22 cellular contexts compared by ENCODE assay signal in genomic region chr2:191860760-191861466, GRCh38. TPM values are rescaled to one million over a fixed set of nuclear protein-coding genes. Genes with fewer than 3 reads are reported as not detected.
"Had no signal": no experiment of that assay in that cellular context is flagged by ENCODE, and none has a peak within 500 bp of the region (broad histone marks: within the 10 kb centered on the region; RNA-seq: fewer than 3 reads in every experiment).

No MANE protein-coding gene starts in this region.

- FAIRE-seq: endothelial cell of umbilical vein, islet of Langerhans, TTC549 had no signal

- H3K27ac Mint-ChIP-seq: activated CD4-positive, alpha-beta memory T cell treated with anti-CD3 and anti-CD28 coated beads for 36 hours; activated CD4-positive, alpha-beta T cell treated with anti-CD3 and anti-CD28 coated beads for 36 hours; activated naive CD8-positive, alpha-beta T cell treated with anti-CD3 and anti-CD28 coated beads for 36 hours; activated T-helper 17 cell treated with anti-CD3 and anti-CD28 coated beads, Interleukin-2, amount 50 U/mL, for 72 hours; dendritic cell treated with granulocyte-macrophage colony-stimulating factor and Interleukin-4, amounts not matched to agents 40 ng/mL and 50 ng/mL, for 4 days; T-helper 2 cell treated with Interferon-gamma antibody and Interleukin-4, amounts not matched to agents 5 μg/mL and 100 μg/mL, for 36 hours had no signal

- DNase-seq: activated CD4-positive, alpha-beta memory T cell treated with anti-CD3 and anti-CD28 coated beads for 36 hours; activated CD4-positive, alpha-beta T cell treated with anti-CD3 and anti-CD28 coated beads for 36 hours; activated naive CD4-positive, alpha-beta T cell; activated naive CD8-positive, alpha-beta T cell treated with anti-CD3 and anti-CD28 coated beads for 36 hours; effector memory CD4-positive, alpha-beta T cell; naive B cell; nucleus accumbens; stimulated activated CD4-positive, alpha-beta T cell treated with anti-CD3 and anti-CD28 coated beads, Interleukin-2, amount 100 ng/mL, for 24 hours; stimulated activated naive CD4-positive, alpha-beta T cell treated with Interleukin-2 at 50 U/mL for 16 hours had no signal

- H3K27me3 Mint-ChIP-seq: dendritic cell treated with granulocyte-macrophage colony-stimulating factor and Interleukin-4, amounts not matched to agents 40 ng/mL and 50 ng/mL, for 4 days had no signal

- H3K9me3 Mint-ChIP-seq: activated CD4-positive, alpha-beta memory T cell treated with anti-CD3 and anti-CD28 coated beads for 36 hours; activated naive CD8-positive, alpha-beta T cell treated with anti-CD3 and anti-CD28 coated beads for 36 hours; activated T-helper 17 cell treated with anti-CD3 and anti-CD28 coated beads, Interleukin-2, amount 50 U/mL, for 72 hours; dendritic cell treated with granulocyte-macrophage colony-stimulating factor and Interleukin-4, amounts not matched to agents 40 ng/mL and 50 ng/mL, for 4 days; T-helper 2 cell treated with Interferon-gamma antibody and Interleukin-4, amounts not matched to agents 5 μg/mL and 100 μg/mL, for 36 hours had no signal

- H3K4me1 Mint-ChIP-seq: activated CD4-positive, alpha-beta T cell treated with anti-CD3 and anti-CD28 coated beads for 36 hours; activated naive CD8-positive, alpha-beta T cell treated with anti-CD3 and anti-CD28 coated beads for 36 hours; activated T-helper 17 cell treated with anti-CD3 and anti-CD28 coated beads, Interleukin-2, amount 50 U/mL, for 72 hours; naive B cell had no signal

- H3K9me3 ChIP-seq: esophagus muscularis mucosa, gastroesophageal sphincter, vagina had no signal

- H3K27me3 ChIP-seq: cardiac muscle cell, esophagus muscularis mucosa, gastroesophageal sphincter, right atrium auricular region, tibial nerve, vagina had no signal

- H3K4me3 Mint-ChIP-seq: activated CD4-positive, alpha-beta memory T cell treated with anti-CD3 and anti-CD28 coated beads for 36 hours; activated CD4-positive, alpha-beta T cell treated with anti-CD3 and anti-CD28 coated beads for 36 hours; activated naive CD8-positive, alpha-beta T cell treated with anti-CD3 and anti-CD28 coated beads for 36 hours; activated T-helper 17 cell treated with anti-CD3 and anti-CD28 coated beads, Interleukin-2, amount 50 U/mL, for 72 hours; dendritic cell treated with granulocyte-macrophage colony-stimulating factor and Interleukin-4, amounts not matched to agents 40 ng/mL and 50 ng/mL, for 4 days; naive B cell; T-helper 2 cell treated with Interferon-gamma antibody and Interleukin-4, amounts not matched to agents 5 μg/mL and 100 μg/mL, for 36 hours had no signal

- H3K4me3 ChIP-seq: cardiac muscle cell, esophagus muscularis mucosa, gastroesophageal sphincter, lung, right atrium auricular region, tibial nerve, vagina had no signal

- H3K27ac ChIP-seq: cardiac muscle cell, esophagus muscularis mucosa, gastroesophageal sphincter, tibial nerve, vagina had no signal

- H3K36me3 Mint-ChIP-seq: activated CD4-positive, alpha-beta memory T cell treated with anti-CD3 and anti-CD28 coated beads for 36 hours; activated naive CD8-positive, alpha-beta T cell treated with anti-CD3 and anti-CD28 coated beads for 36 hours; naive B cell had no signal

- ATAC-seq: activated CD4-positive, alpha-beta T cell treated with anti-CD3 and anti-CD28 coated beads for 36 hours; activated T-helper 17 cell treated with anti-CD3 and anti-CD28 coated beads, Interleukin-2, amount 50 U/mL, for 72 hours; gastroesophageal sphincter had no signal

- H3K36me3 ChIP-seq: cardiac muscle cell, esophagus muscularis mucosa, gastroesophageal sphincter, right atrium auricular region, tibial nerve, vagina had no signal

RNA-seq across cellular contexts. Expression of gene CAVIN2, which starts 14.0 kb away (rescaled TPM):
- total RNA-seq: activated CD4-positive, alpha-beta memory T cell treated with anti-CD3 and anti-CD28 coated beads for 36 hours; activated CD4-positive, alpha-beta T cell treated with anti-CD3 and anti-CD28 coated beads for 36 hours; activated naive CD8-positive, alpha-beta T cell treated with anti-CD3 and anti-CD28 coated beads for 36 hours had no signal
